In genomic region chr2:116832148-116832547, GRCh38 we compare ENCODE assay signal across 38 cellular contexts.
"Had no signal": no experiment of that assay in that cellular context is flagged by ENCODE, and none has a peak within 500 bp of the region (broad histone marks: within the 10 kb centered on the region; RNA-seq: fewer than 3 reads in every experiment).

No MANE protein-coding gene starts in this region.

- H3K9me3 ChIP-seq: adrenal gland, body of pancreas had no signal

- FAIRE-seq: astrocyte, colon had no signal

- H3K9me3 Mint-ChIP-seq: activated naive CD4-positive, alpha-beta T cell treated with anti-CD3 and anti-CD28 coated beads for 36 hours; activated naive CD4-positive, alpha-beta T cell treated with anti-CD3 and anti-CD28 coated beads, Interleukin-2, amount 10 ng/mL, durations not matched to agents 7 days and 5 days; activated naive CD8-positive, alpha-beta T cell treated with anti-CD3 and anti-CD28 coated beads, Interleukin-2, amount 10 ng/mL, durations not matched to agents 7 days and 5 days; activated T-helper 1 cell treated with anti-CD3 and anti-CD28 coated beads, Interleukin-12 subunit alpha, Interleukin-12 subunit beta, Interleukin-2, Interleukin-4 antibody, amounts not matched to agents 30 ng/mL and 10 ng/mL and 1 ng/mL, durations not matched to agents 14 hours and 24 hours and 36 hours had no signal

- H3K4me3 Mint-ChIP-seq: activated naive CD4-positive, alpha-beta T cell treated with anti-CD3 and anti-CD28 coated beads for 36 hours; activated naive CD4-positive, alpha-beta T cell treated with anti-CD3 and anti-CD28 coated beads, Interleukin-2, amount 10 ng/mL, durations not matched to agents 7 days and 5 days; activated naive CD4-positive, alpha-beta T cell treated with anti-CD3 and anti-CD28 coated beads, Interleukin-2, amount 50 U/mL, for 24 hours; activated naive CD8-positive, alpha-beta T cell; activated naive CD8-positive, alpha-beta T cell treated with anti-CD3 and anti-CD28 coated beads, Interleukin-2, amount 10 ng/mL, durations not matched to agents 7 days and 5 days; activated naive CD8-positive, alpha-beta T cell treated with anti-CD3 and anti-CD28 coated beads, Interleukin-2, amount 50 U/mL, for 24 hours; activated T-cell treated with anti-CD3 and anti-CD28 coated beads, Interleukin-2, amount 50 U/mL, for 24 hours; activated T-cell treated with anti-CD3 and anti-CD28 coated beads, Interleukin-2, amount 50 U/mL, for 4 hours; activated T-cell treated with anti-CD3 and anti-CD28 coated beads, Interleukin-2, amount 50 U/mL, for 72 hours; activated T-helper 1 cell treated with anti-CD3 and anti-CD28 coated beads, Interleukin-12 subunit alpha, Interleukin-12 subunit beta, Interleukin-2, Interleukin-4 antibody, amounts not matched to agents 30 ng/mL and 10 ng/mL and 1 ng/mL, durations not matched to agents 14 hours and 24 hours and 36 hours; brain; central memory CD8-positive, alpha-beta T cell had no signal

- DNase-seq: activated effector memory CD4-positive, alpha-beta T cell treated with anti-CD3 and anti-CD28 coated beads, Interleukin-2, amount 50 U/mL, for 16 hours; activated effector memory CD4-positive, alpha-beta T cell treated with Interleukin-2 at 50 U/mL for 16 hours; activated gamma-delta T cell; activated gamma-delta T cell treated with Interleukin-2 at 50 U/mL for 16 hours; activated naive CD4-positive, alpha-beta T cell; activated naive CD4-positive, alpha-beta T cell treated with anti-CD3 and anti-CD28 coated beads for 36 hours; activated naive CD4-positive, alpha-beta T cell treated with anti-CD3 and anti-CD28 coated beads, Interleukin-2, amount 10 ng/mL, durations not matched to agents 7 days and 5 days; activated naive CD4-positive, alpha-beta T cell treated with anti-CD3 and anti-CD28 coated beads, Interleukin-2, amount 50 U/mL, for 16 hours; activated naive CD4-positive, alpha-beta T cell treated with Interleukin-2 at 50 U/mL for 16 hours; activated naive CD8-positive, alpha-beta T cell treated with anti-CD3 and anti-CD28 coated beads, Interleukin-2, amount 10 ng/mL, durations not matched to agents 7 days and 5 days; activated naive CD8-positive, alpha-beta T cell treated with anti-CD3 and anti-CD28 coated beads, Interleukin-2, amount 50 U/mL, for 24 hours; activated T-cell treated with anti-CD3 and anti-CD28 coated beads, Interleukin-2, amount 50 U/mL, for 1 hour; activated T-cell treated with anti-CD3 and anti-CD28 coated beads, Interleukin-2, amount 50 U/mL, for 24 hours; activated T-cell treated with anti-CD3 and anti-CD28 coated beads, Interleukin-2, amount 50 U/mL, for 4 hours; activated T-cell treated with anti-CD3 and anti-CD28 coated beads, Interleukin-2, amount 50 U/mL, for 48 hours; activated T-cell treated with anti-CD3 and anti-CD28 coated beads, Interleukin-2, amount 50 U/mL, for 72 hours; adrenal gland; amniotic stem cell; amygdala; anterior cingulate cortex; aorta; body of pancreas; brain microvascular endothelial cell; caudate nucleus; central memory CD4-positive, alpha-beta T cell; cerebellar nuclear complex had no signal

- ATAC-seq: activated naive CD4-positive, alpha-beta T cell treated with anti-CD3 and anti-CD28 coated beads, Interleukin-2, amount 50 U/mL, for 72 hours; activated naive CD8-positive, alpha-beta T cell treated with anti-CD3 and anti-CD28 coated beads, Interleukin-2, amount 50 U/mL, for 24 hours; activated T-cell treated with anti-CD3 and anti-CD28 coated beads, Interleukin-2, amount 50 U/mL, for 4 hours; activated T-cell treated with anti-CD3 and anti-CD28 coated beads, Interleukin-2, amount 50 U/mL, for 72 hours; body of pancreas had no signal

- H3K27me3 ChIP-seq: adrenal gland, ascending aorta, body of pancreas, brain microvascular endothelial cell, breast epithelium, cardiac muscle cell had no signal

- H3K27ac ChIP-seq: adrenal gland, ascending aorta, body of pancreas, brain microvascular endothelial cell, breast epithelium, cardiac muscle cell had no signal

- H3K27ac Mint-ChIP-seq: activated naive CD4-positive, alpha-beta T cell treated with anti-CD3 and anti-CD28 coated beads for 36 hours; activated naive CD4-positive, alpha-beta T cell treated with anti-CD3 and anti-CD28 coated beads, Interleukin-2, amount 10 ng/mL, durations not matched to agents 7 days and 5 days; activated naive CD4-positive, alpha-beta T cell treated with anti-CD3 and anti-CD28 coated beads, Interleukin-2, amount 50 U/mL, for 24 hours; activated naive CD4-positive, alpha-beta T cell treated with anti-CD3 and anti-CD28 coated beads, Interleukin-2, amount 50 U/mL, for 72 hours; activated naive CD8-positive, alpha-beta T cell; activated naive CD8-positive, alpha-beta T cell treated with anti-CD3 and anti-CD28 coated beads, Interleukin-2, amount 10 ng/mL, durations not matched to agents 7 days and 5 days; activated naive CD8-positive, alpha-beta T cell treated with anti-CD3 and anti-CD28 coated beads, Interleukin-2, amount 50 U/mL, for 24 hours; activated T-cell treated with anti-CD3 and anti-CD28 coated beads, Interleukin-2, amount 50 U/mL, for 24 hours; activated T-cell treated with anti-CD3 and anti-CD28 coated beads, Interleukin-2, amount 50 U/mL, for 72 hours; activated T-helper 1 cell treated with anti-CD3 and anti-CD28 coated beads, Interleukin-12 subunit alpha, Interleukin-12 subunit beta, Interleukin-2, Interleukin-4 antibody, amounts not matched to agents 30 ng/mL and 10 ng/mL and 1 ng/mL, durations not matched to agents 14 hours and 24 hours and 36 hours; activated T-helper 2 cell treated with anti-CD3 and anti-CD28 coated beads, Interferon-gamma antibody, Interleukin-2, Interleukin-4, amounts not matched to agents 10 μg/mL and 5 μg/mL and 100 μg/mL, durations not matched to agents 14 hours and 24 hours and 36 hours; brain had no signal

- H3K36me3 ChIP-seq: adrenal gland, ascending aorta, brain microvascular endothelial cell, breast epithelium, cardiac muscle cell had no signal

- H3K4me1 Mint-ChIP-seq: activated naive CD4-positive, alpha-beta T cell treated with anti-CD3 and anti-CD28 coated beads, Interleukin-2, amount 10 ng/mL, durations not matched to agents 7 days and 5 days; activated naive CD4-positive, alpha-beta T cell treated with anti-CD3 and anti-CD28 coated beads, Interleukin-2, amount 50 U/mL, for 24 hours; activated naive CD8-positive, alpha-beta T cell treated with anti-CD3 and anti-CD28 coated beads, Interleukin-2, amount 10 ng/mL, durations not matched to agents 7 days and 5 days; activated naive CD8-positive, alpha-beta T cell treated with anti-CD3 and anti-CD28 coated beads, Interleukin-2, amount 50 U/mL, for 24 hours; brain; central memory CD8-positive, alpha-beta T cell had no signal

- H3K4me3 ChIP-seq: adrenal gland, ascending aorta, body of pancreas, breast epithelium, cardiac muscle cell had no signal

- H3K27me3 Mint-ChIP-seq: activated naive CD4-positive, alpha-beta T cell treated with anti-CD3 and anti-CD28 coated beads, Interleukin-2, amount 10 ng/mL, durations not matched to agents 7 days and 5 days; activated naive CD4-positive, alpha-beta T cell treated with anti-CD3 and anti-CD28 coated beads, Interleukin-2, amount 50 U/mL, for 24 hours; activated naive CD8-positive, alpha-beta T cell; activated naive CD8-positive, alpha-beta T cell treated with anti-CD3 and anti-CD28 coated beads, Interleukin-2, amount 10 ng/mL, durations not matched to agents 7 days and 5 days; activated naive CD8-positive, alpha-beta T cell treated with anti-CD3 and anti-CD28 coated beads, Interleukin-2, amount 50 U/mL, for 24 hours; activated T-cell treated with anti-CD3 and anti-CD28 coated beads, Interleukin-2, amount 50 U/mL, for 24 hours; brain; central memory CD8-positive, alpha-beta T cell had no signal

- H3K4me1 ChIP-seq: adrenal gland, ascending aorta, body of pancreas, breast epithelium had no signal

- H3K36me3 Mint-ChIP-seq: activated naive CD4-positive, alpha-beta T cell treated with anti-CD3 and anti-CD28 coated beads, Interleukin-2, amount 10 ng/mL, durations not matched to agents 7 days and 5 days; activated naive CD4-positive, alpha-beta T cell treated with anti-CD3 and anti-CD28 coated beads, Interleukin-2, amount 50 U/mL, for 24 hours; activated naive CD4-positive, alpha-beta T cell treated with anti-CD3 and anti-CD28 coated beads, Interleukin-2, amount 50 U/mL, for 72 hours; activated naive CD8-positive, alpha-beta T cell; activated naive CD8-positive, alpha-beta T cell treated with anti-CD3 and anti-CD28 coated beads, Interleukin-2, amount 10 ng/mL, durations not matched to agents 7 days and 5 days; brain had no signal
